Comparison of ENCODE assay signal across 8 cellular contexts in the genomic region with DNA sequence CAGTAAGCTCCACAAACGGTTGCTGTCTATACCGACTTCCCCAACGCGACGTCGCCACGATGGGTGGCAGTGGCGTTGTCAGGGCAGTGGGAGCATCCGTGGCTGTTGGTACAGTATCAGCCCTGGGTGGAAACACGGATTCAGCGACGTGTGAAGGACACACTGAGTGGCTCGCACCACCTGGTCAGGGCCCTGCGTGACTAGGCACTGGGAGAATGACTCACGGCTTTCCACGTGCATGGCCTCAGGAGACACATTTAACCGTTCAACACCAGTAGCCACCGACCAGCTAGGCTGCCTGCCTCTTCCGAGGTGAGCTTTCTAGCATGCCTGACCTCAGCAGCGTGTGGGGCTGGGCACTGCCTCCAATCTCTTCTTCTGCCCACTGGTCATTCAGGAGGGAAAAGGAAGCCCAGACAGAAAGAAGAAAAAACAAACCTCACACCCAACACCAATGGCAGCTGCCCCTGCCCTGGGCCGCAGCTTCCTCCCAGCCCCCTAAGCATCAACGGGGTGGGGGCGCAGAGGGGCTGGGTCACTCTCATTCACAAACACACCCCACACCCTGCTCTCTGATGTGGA. TPM values are rescaled to one million over a fixed set of nuclear protein-coding genes. Genes with fewer than 3 reads are reported as not detected.
DNase-seq lines count a peak whose midpoint lies in the region; ATAC-seq and TF ChIP-seq lines count a peak whose summit lies in the region.

No MANE protein-coding gene starts in this region.

- H3K36me3 Mint-ChIP-seq in naive thymus-derived CD4-positive, alpha-beta T cell = peaks cover 6 to 65% (median 52%) of the 10 kb centered on the region in 5 donors

- TF ChIP-seq CTCF in epithelial cell of esophagus (IDR thresholded peaks at IDR 0.05; ENCODE audit: insufficient read depth, low read depth, low read length, missing control alignments) = no peak

- H3K27ac Mint-ChIP-seq in naive thymus-derived CD4-positive, alpha-beta T cell = peak overlapping the region; percentile 96 to 100 (median 99)

- peak overlapping the region; percentile 82 for H3K27ac ChIP-seq in naive thymus-derived CD4-positive, alpha-beta T cell (ENCODE audit: low read depth, low read length)

- H3K36me3 ChIP-seq in naive thymus-derived CD4-positive, alpha-beta T cell (ENCODE audit: control insufficient read depth in 2 of 3, insufficient read depth in 3 of 3, low read length in 3 of 3) = peaks cover 24 to 53% (median 36%) of the 10 kb centered on the region in 3 experiments

- H3K9me3 ChIP-seq in naive thymus-derived CD4-positive, alpha-beta T cell (ENCODE audit: control insufficient read depth in 2 of 3, low read length in 3 of 3) = no peaks in the 10 kb centered on the region

- peaks cover 60 to 65% of the 10 kb centered on the region in 2 donors for H3K4me1 ChIP-seq in naive thymus-derived CD4-positive, alpha-beta T cell (ENCODE audit: control insufficient read depth in 2 of 2, insufficient read depth in 2 of 2, low read length in 2 of 2)

- H3K27me3 ChIP-seq in naive thymus-derived CD4-positive, alpha-beta T cell (ENCODE audit: control insufficient read depth in 2 of 2, insufficient read depth in 2 of 2, low read length in 2 of 2) = no peaks in the 10 kb centered on the region

- CTCF ChIA-PET in naive thymus-derived CD4-positive, alpha-beta T cell (lab: Charles Lee) = interaction anchor here (1.0 to 2.9 kb wide), 5 partner anchors 10 to 142 kb away, joined by 3 to 25 read pairs (median 4); no protein-coding TSS in a partner anchor

- peaks cover 61 to 79% (median 78%) of the 10 kb centered on the region in 7 donors for H3K4me1 Mint-ChIP-seq in naive thymus-derived CD4-positive, alpha-beta T cell

- POLR2A ChIA-PET in naive thymus-derived CD4-positive, alpha-beta T cell (lab: Charles Lee) = interaction anchor here (0.6 to 3.0 kb wide), 22 partner anchors 9 to 140 kb away, joined by 3 to 14 read pairs (median 4); partner anchors contain the start of gene MYH9

- DNase-seq in NCI-H1694 (lab: John Stamatoyannopoulos, UW) (peak; percentile 13), NCI-H1694 treated with DMSO at 0.1 percent for 48 hours (lab: John Stamatoyannopoulos, UW) (no peak), epithelial cell of esophagus (ENCODE audit: low read depth) (peak; percentile 91), ureter (ENCODE audit: low spot score) (peak; percentile 85), NCI-H82 treated with DMSO at 0.1 percent for 48 hours (lab: John Stamatoyannopoulos, UW; ENCODE audit: unreplicated experiment) (no peak), NCI-H187 treated with DMSO at 0.1 percent for 48 hours (lab: John Stamatoyannopoulos, UW) (no peak)
- peak; percentile 39 for DNase-seq in activated CD4-positive, alpha-beta T cell treated with anti-CD3 and anti-CD28 coated beads for 1 hour
- peak in 2 of 9 donors; percentile 24 to 32 for DNase-seq in naive thymus-derived CD4-positive, alpha-beta T cell

- H3K4me3 ChIP-seq in epithelial cell of esophagus (ENCODE audit: low read length) = peak overlapping the region; percentile 1
- peak overlapping the region; percentile 32 for H3K4me3 ChIP-seq in naive thymus-derived CD4-positive, alpha-beta T cell (ENCODE audit: low read length)

- H3K9me3 Mint-ChIP-seq in naive thymus-derived CD4-positive, alpha-beta T cell = peaks cover 0 to 3% (median 0%) of the 10 kb centered on the region in 11 donors

- H3K27me3 Mint-ChIP-seq in naive thymus-derived CD4-positive, alpha-beta T cell = no peaks in the 10 kb centered on the region

- H3K4me3 Mint-ChIP-seq in naive thymus-derived CD4-positive, alpha-beta T cell = peak overlapping the region; percentile 83 to 95 (median 92)

- intact Hi-C loops in naive thymus-derived CD4-positive, alpha-beta T cell (cut with micrococcal nuclease) = no loop called here

- no peak for ATAC-seq in naive thymus-derived CD4-positive, alpha-beta T cell

RNA-seq across cellular contexts. Expression of gene MYH9, which starts 59.0 kb away (rescaled TPM):
- total RNA-seq in naive thymus-derived CD4-positive, alpha-beta T cell = 100 to 1,000 TPM; 650 to 900 (median 803) TPM
- 100 to 1,000 TPM in 1 of 2 donors, 10 to 100 TPM in 1; 95.5 to 501 TPM for polyA plus RNA-seq in naive thymus-derived CD4-positive, alpha-beta T cell
- total RNA-seq in ureter = 810 TPM

Comparison
In these comparisons a context has a peak if more than half of its experiments do, and no peak if none do; other contexts are left out.
1. DNase-seq: peak in NCI-H1694 (single experiment), activated CD4-positive, alpha-beta T cell treated with anti-CD3 and anti-CD28 coated beads for 1 hour (single experiment), epithelial cell of esophagus (single experiment) and ureter (single experiment); none in NCI-H1694 treated with DMSO at 0.1 percent for 48 hours (single experiment), NCI-H82 treated with DMSO at 0.1 percent for 48 hours (single experiment) and NCI-H187 treated with DMSO at 0.1 percent for 48 hours (single experiment).